Comparison of ENCODE assay signal across 21 cellular contexts in the genomic region with DNA sequence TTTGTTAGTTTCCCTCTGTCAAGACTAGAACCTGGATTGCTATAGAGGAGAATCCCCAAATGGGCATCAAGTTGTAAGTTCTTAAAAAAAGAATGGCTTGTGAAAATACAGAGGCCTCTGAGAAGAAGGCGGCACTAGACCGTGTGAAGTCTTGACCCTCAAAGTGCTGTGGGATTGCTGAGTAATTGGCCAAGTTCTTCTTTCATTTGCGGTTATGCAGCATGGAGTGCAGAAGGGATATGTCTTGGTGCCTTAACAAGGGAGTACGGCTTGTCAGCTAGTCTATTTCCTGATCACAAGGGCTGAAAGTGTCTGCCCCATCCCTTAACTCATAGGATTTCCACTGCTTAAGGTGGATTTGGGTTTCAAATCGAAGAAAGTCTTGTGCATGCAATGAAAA.
"Had no signal": no experiment of that assay in that cellular context is flagged by ENCODE, and none has a peak within 500 bp of the region (broad histone marks: within the 10 kb centered on the region; RNA-seq: fewer than 3 reads in every experiment).

No MANE protein-coding gene starts in this region.

- FAIRE-seq: islet of Langerhans had no signal

- H3K27ac Mint-ChIP-seq: activated B cell treated with CpG ODN at 0.5 μM for 24 hours; activated CD4-positive, alpha-beta T cell treated with anti-CD3 and anti-CD28 coated beads for 36 hours; activated naive CD4-positive, alpha-beta T cell treated with anti-CD3 and anti-CD28 coated beads, Interleukin-2, amount 10 ng/mL, durations not matched to agents 7 days and 5 days; activated naive CD8-positive, alpha-beta T cell treated with anti-CD3 and anti-CD28 coated beads, Interleukin-2, amount 50 U/mL, for 24 hours; memory B cell; stimulated activated naive CD8-positive, alpha-beta T cell treated with anti-CD3 and anti-CD28 coated beads, Interleukin-15, amount 100 ng/mL, for 72 hours had no signal

- H3K4me1 ChIP-seq: gastroesophageal sphincter, right lobe of liver, tibial artery had no signal

- H3K9me3 ChIP-seq: gastroesophageal sphincter, right lobe of liver, tibial artery had no signal

- H3K36me3 Mint-ChIP-seq: activated naive CD4-positive, alpha-beta T cell treated with anti-CD3 and anti-CD28 coated beads, Interleukin-2, amount 10 ng/mL, durations not matched to agents 7 days and 5 days; memory B cell had no signal

- H3K36me3 ChIP-seq: gastroesophageal sphincter, right lobe of liver, tibial artery had no signal

- ATAC-seq: activated CD4-positive, alpha-beta T cell treated with anti-CD3 and anti-CD28 coated beads for 36 hours; activated naive CD8-positive, alpha-beta T cell treated with anti-CD3 and anti-CD28 coated beads, Interleukin-2, amount 50 U/mL, for 24 hours; gastroesophageal sphincter; left cardiac atrium; stimulated activated naive CD8-positive, alpha-beta T cell treated with anti-CD3 and anti-CD28 coated beads, Interleukin-15, amount 100 ng/mL, for 72 hours had no signal

- H3K4me1 Mint-ChIP-seq: activated B cell treated with CpG ODN at 0.5 μM for 24 hours; activated CD4-positive, alpha-beta T cell treated with anti-CD3 and anti-CD28 coated beads for 36 hours; activated naive CD4-positive, alpha-beta T cell treated with anti-CD3 and anti-CD28 coated beads, Interleukin-2, amount 10 ng/mL, durations not matched to agents 7 days and 5 days; activated naive CD8-positive, alpha-beta T cell treated with anti-CD3 and anti-CD28 coated beads, Interleukin-2, amount 50 U/mL, for 24 hours; memory B cell; stimulated activated naive CD8-positive, alpha-beta T cell treated with anti-CD3 and anti-CD28 coated beads, Interleukin-15, amount 100 ng/mL, for 72 hours had no signal

- H3K4me3 Mint-ChIP-seq: activated B cell treated with CpG ODN at 0.5 μM for 24 hours; activated CD4-positive, alpha-beta T cell treated with anti-CD3 and anti-CD28 coated beads for 36 hours; activated naive CD4-positive, alpha-beta T cell treated with anti-CD3 and anti-CD28 coated beads, Interleukin-2, amount 10 ng/mL, durations not matched to agents 7 days and 5 days; activated naive CD8-positive, alpha-beta T cell treated with anti-CD3 and anti-CD28 coated beads, Interleukin-2, amount 50 U/mL, for 24 hours; memory B cell; stimulated activated naive CD8-positive, alpha-beta T cell treated with anti-CD3 and anti-CD28 coated beads, Interleukin-15, amount 100 ng/mL, for 72 hours had no signal

- H3K27ac ChIP-seq: coronary artery, epithelial cell of prostate, gastroesophageal sphincter, right lobe of liver, skin epidermis, tibial artery had no signal

- DNase-seq: activated B cell treated with CpG ODN at 0.5 μM for 24 hours; activated CD4-positive, alpha-beta T cell treated with anti-CD3 and anti-CD28 coated beads for 36 hours; activated CD4-positive, alpha-beta T cell treated with anti-CD3 and anti-CD28 coated beads, Interleukin-2, amount 50 U/mL, for 4 hours; activated effector memory CD4-positive, alpha-beta T cell treated with anti-CD3 and anti-CD28 coated beads, Interleukin-2, amount 50 U/mL, for 16 hours; activated naive CD4-positive, alpha-beta T cell treated with anti-CD3 and anti-CD28 coated beads, Interleukin-2, amount 10 ng/mL, durations not matched to agents 7 days and 5 days; activated naive CD8-positive, alpha-beta T cell treated with anti-CD3 and anti-CD28 coated beads, Interleukin-2, amount 50 U/mL, for 24 hours; cerebellar nuclear complex; head of caudate nucleus; left cardiac atrium; nucleus accumbens; right lobe of liver; stimulated activated CD4-positive, alpha-beta T cell treated with anti-CD3 and anti-CD28 coated beads, Interleukin-1b, Interleukin-23, amount 100 ng/mL, for 48 hours; stimulated activated naive CD8-positive, alpha-beta T cell treated with anti-CD3 and anti-CD28 coated beads, Interleukin-15, amount 100 ng/mL, for 72 hours; T-helper 9 cell; tibial artery had no signal

- H3K9me3 Mint-ChIP-seq: activated naive CD4-positive, alpha-beta T cell treated with anti-CD3 and anti-CD28 coated beads, Interleukin-2, amount 10 ng/mL, durations not matched to agents 7 days and 5 days; memory B cell; stimulated activated naive CD8-positive, alpha-beta T cell treated with anti-CD3 and anti-CD28 coated beads, Interleukin-15, amount 100 ng/mL, for 72 hours had no signal

- H3K4me3 ChIP-seq: coronary artery, gastroesophageal sphincter, right lobe of liver, skin epidermis, tibial artery had no signal

- H3K27me3 ChIP-seq: gastroesophageal sphincter, tibial artery had no signal
